Comparison of ENCODE assay signal across 8 cellular contexts in genomic region chr19:48362716-48363499, GRCh38. TPM values are rescaled to one million over a fixed set of nuclear protein-coding genes. Genes with fewer than 3 reads are reported as not detected.
DNase-seq lines count a peak whose midpoint lies in the region; ATAC-seq, FAIRE-seq and TF ChIP-seq lines count a peak whose summit lies in the region.

No MANE protein-coding gene starts in this region.

- H3K9me3 ChIP-seq in A549 (no peaks in the 10 kb centered on the region), mammary epithelial cell (replicated peaks; ENCODE audit: insufficient read depth, low read length) (no peaks in the 10 kb centered on the region), iPS-18c (ENCODE audit: control insufficient read depth, insufficient read depth, low read length) (no peaks in the 10 kb centered on the region), skeletal muscle tissue (ENCODE audit: control insufficient read depth in 3 of 3, low read length in 3 of 3) (no peaks in the 10 kb centered on the region)

- peak overlapping the region; percentile 83 for H2AFZ ChIP-seq in mammary epithelial cell (ENCODE audit: low read depth, low read length)

- H3K9ac ChIP-seq in mammary epithelial cell (ENCODE audit: insufficient read depth, low read length) (peak overlapping the region; percentile 70), skeletal muscle tissue (ENCODE audit: low read depth in 1 of 3, low read length in 3 of 3) (peak overlapping the region; percentile 98 to 100 (median 100))

- H3K4me1 ChIP-seq in A549 (peaks cover 8% of the 10 kb centered on the region), mammary epithelial cell (ENCODE audit: insufficient read depth, low read length) (peaks cover 8% of the 10 kb centered on the region), skeletal muscle tissue (ENCODE audit: control insufficient read depth in 3 of 3, insufficient read depth in 3 of 3, low read length in 3 of 3) (peaks cover 7 to 21% (median 12%) of the 10 kb centered on the region in 3 donors)

- TF ChIP-seq CTCF in A549 (IDR thresholded peaks at IDR 0.05) (no peak), WI38 (IDR thresholded peaks at IDR 0.05; ENCODE audit: low read depth, low read length) (no peak), mammary epithelial cell (conservative IDR thresholded peaks at IDR 0.05 in 1 of 2, IDR thresholded peaks at IDR 0.05 in 1 of 2; ENCODE audit: extremely low read depth in 1 of 2, insufficient read depth in 1 of 2, low read depth in 1 of 2, low read length in 2 of 2) (no peak)

- 4% methylated on average over 23 of the region's 26 CpGs for WGBS in A549 (ENCODE audit: missing lambda C conversion rate)
- WGBS in mammary epithelial cell (ENCODE audit: low coverage, missing lambda C conversion rate): 4% methylated on average over 25 of the region's 26 CpGs

- no TSS peak for BruUV-seq in mammary epithelial cell (replicated peaks; lab: Mats Ljungman, UMichigan)

- H3K27ac ChIP-seq in A549 (peak overlapping the region; percentile 90 to 97), mammary epithelial cell (ENCODE audit: insufficient read depth, low read depth, low read length) (peak overlapping the region; percentile 55), skeletal muscle tissue (ENCODE audit: low read depth, low read length) (peak overlapping the region; percentile 96)

- no peak for TF ChIP-seq EP300 in A549 (IDR thresholded peaks at IDR 0.05)

- H3K36me3 ChIP-seq in mammary epithelial cell (ENCODE audit: insufficient read depth, low read length) (no peaks in the 10 kb centered on the region), skeletal muscle tissue (ENCODE audit: control insufficient read depth in 3 of 3, insufficient read depth in 3 of 3, low read length in 3 of 3) (peaks cover 7 to 9% (median 9%) of the 10 kb centered on the region in 3 donors)

- H4K20me1 ChIP-seq in mammary epithelial cell (ENCODE audit: insufficient read depth, low read length): no peaks in the 10 kb centered on the region

- H3K4me2 ChIP-seq in A549 (peak overlapping the region; percentile 95), mammary epithelial cell (ENCODE audit: insufficient read depth, low read depth, low read length) (peak overlapping the region; percentile 95)

- ATAC-seq in A549 (peak; percentile 87 to 95), GM18858 (IDR thresholded peaks at IDR 0.05; ENCODE audit: unreplicated experiment) (peak; percentile 45), HG03108 (IDR thresholded peaks at IDR 0.05; ENCODE audit: unreplicated experiment) (peak; percentile 45)

- TF ChIP-seq POLR2A in A549 (IDR thresholded peaks at IDR 0.05; ENCODE audit: low read length): peak; percentile 55

- no peaks in the 10 kb centered on the region for H3K79me2 ChIP-seq in mammary epithelial cell (ENCODE audit: insufficient read depth, low read length)

- intact Hi-C loops in mammary epithelial cell (cut with micrococcal nuclease): loop anchor here (2.0 kb wide), 2 partner anchors 22 to 40 kb away; no protein-coding TSS in a partner anchor

- CTCF ChIA-PET in A549 (lab: Yijun Ruan, JAX): interaction anchor here (0.8 to 2.7 kb wide), 13 partner anchors 9 to 246 kb away, joined by 3 to 20 read pairs (median 4); partner anchors contain the start of gene KDELR1
- CTCF ChIA-PET in mammary epithelial cell (lab: Charles Lee; ENCODE audit: low non-redundant PET): interaction anchor here (0.5 to 1.9 kb wide), 5 partner anchors 12 to 143 kb away, joined by 3 to 10 read pairs (median 4); partner anchors contain the start of gene KDELR1

- in situ Hi-C loops in mammary epithelial cell (cut with MboI; ENCODE audit: low sequenced_read_pairs in 2 of 2): no loop called here

- peak; percentile 98 for DNase-seq in A549 (ENCODE audit: low read depth in 1 of 2, low spot score in 1 of 2)
- peak; percentile 98 for DNase-seq in NCI-H2196 (lab: John Stamatoyannopoulos, UW; ENCODE audit: unreplicated experiment)
- DNase-seq in mammary epithelial cell: peak; percentile 96

- TF ChIP-seq RAD21 in A549 (conservative IDR thresholded peaks at IDR 0.05 in 1 of 2, IDR thresholded peaks at IDR 0.05 in 1 of 2): no peak

- H3K27me3 ChIP-seq in mammary epithelial cell (ENCODE audit: insufficient read depth, low read length): no peaks in the 10 kb centered on the region
- no peaks in the 10 kb centered on the region for H3K27me3 ChIP-seq in skeletal muscle tissue (ENCODE audit: control insufficient read depth in 3 of 3, insufficient read depth in 3 of 3, low read length in 3 of 3)

- H3K4me3 ChIP-seq in A549 (peak overlapping the region; percentile 51), WI38 (ENCODE audit: low read depth, low read length) (peak overlapping the region; percentile 79), mammary epithelial cell (replicated peaks in 1 of 3; ENCODE audit: insufficient read depth in 1 of 3, low read depth in 2 of 3, low read length in 3 of 3) (peak overlapping the region; percentile 41 to 58 (median 50)), iPS-18c (ENCODE audit: insufficient read depth, low read depth, low read length) (peak overlapping the region; percentile 69), skeletal muscle tissue (ENCODE audit: low read length in 3 of 3) (peak overlapping the region; percentile 98 to 100 (median 99))

- dilution Hi-C loops in mammary epithelial cell (cut with HindIII; ENCODE audit: low sequenced_read_pairs): loop anchor here (5.0 to 10.0 kb wide), 5 partner anchors 54 to 432 kb away; no protein-coding TSS in a partner anchor

- FAIRE-seq in A549 (lab: Jason Lieb, UNC): peak; percentile 88

- POLR2A ChIA-PET in A549 (lab: Yijun Ruan, JAX): interaction anchor here (0.6 to 3.1 kb wide), 18 partner anchors 8 to 256 kb away, joined by 3 to 36 read pairs (median 6); partner anchors contain the start of genes GRIN2D, KDELR1, RPL18 and SPHK2

TF ChIP-seq in A549, 52 proteins besides CTCF, POLR2A, EP300 and RAD21 (continues in another document):
- TF ChIP-seq CHD4 (IDR thresholded peaks at IDR 0.05; ENCODE audit: borderline replicate concordance) (0 out of 2 replicates have a peak, but pooled peaks have one; percentile 42), MAZ (IDR thresholded peaks at IDR 0.05; ENCODE audit: borderline replicate concordance, low read depth, low read length) (no peak), TFCP2L1 (CRISPR knock-in tag; IDR thresholded peaks at IDR 0.05) (no peak)

RNA-seq across cellular contexts. Expression of gene TMEM143, which starts 0.8 kb away (rescaled TPM):
- polyA plus RNA-seq in A549 (2011; rRNA removed) (7.4 and 7.6 TPM in 2 replicates), A549 (2017; fragmentation: RNase III; extraction: RNeasy Plus Mini Kit Qiagen cat#74134 plus additional on column Dnase treatment) (6.3 to 7.0 TPM (median 6.4 TPM) in 3 replicates), mammary epithelial cell (5.6 TPM)
- polyA plus RNA-seq in A549 (2012; cell fraction: cytosol; rRNA removed): 10.5 and 14.5 TPM in 2 replicates
- polyA plus RNA-seq in A549 (2012; cell fraction: nucleus; rRNA removed): 33.4 and 45.5 TPM in 2 replicates
- polyA minus RNA-seq in A549 (2011; rRNA and poly(A)+ RNA removed): 9.5 and 15.0 TPM in 2 replicates
- total RNA-seq in mammary epithelial cell (1 to 10 TPM; 4.5 to 9.0 TPM), skeletal muscle tissue (7.8 TPM)
- polyA minus RNA-seq in mammary epithelial cell: 5.6 TPM

RNA-seq across cellular contexts. Expression of gene SYNGR4, which starts 1.3 kb away (rescaled TPM):
- 2.3 and 2.9 TPM in 2 replicates for polyA plus RNA-seq in A549 (2011; rRNA removed)
- 4.2 and 4.7 TPM in 2 replicates for polyA plus RNA-seq in A549 (2012; cell fraction: cytosol; rRNA removed)
- 2.8 and 4.1 TPM in 2 replicates for polyA plus RNA-seq in A549 (2012; cell fraction: nucleus; rRNA removed)
- polyA plus RNA-seq in A549 (2017; fragmentation: RNase III; extraction: RNeasy Plus Mini Kit Qiagen cat#74134 plus additional on column Dnase treatment): 2.5 to 4.4 TPM (median 2.9 TPM) in 3 replicates
- 4.4 and 4.7 TPM in 2 replicates for polyA minus RNA-seq in A549 (2011; rRNA and poly(A)+ RNA removed)
- not detected for total RNA-seq in mammary epithelial cell
- not detected for polyA plus RNA-seq in mammary epithelial cell
- polyA minus RNA-seq in mammary epithelial cell: not detected
- total RNA-seq in skeletal muscle tissue: not detected

RNA-seq across cellular contexts. Expression of gene KDELR1, which starts 28.4 kb away (rescaled TPM):
- polyA plus RNA-seq in A549 (2011; rRNA removed) (200 and 270 TPM in 2 replicates), A549 (2017; fragmentation: RNase III; extraction: RNeasy Plus Mini Kit Qiagen cat#74134 plus additional on column Dnase treatment) (280 to 318 TPM (median 302 TPM) in 3 replicates), mammary epithelial cell (112 TPM)
- polyA plus RNA-seq in A549 (2012; cell fraction: cytosol; rRNA removed): 203 and 269 TPM in 2 replicates
- 238 and 248 TPM in 2 replicates for polyA plus RNA-seq in A549 (2012; cell fraction: nucleus; rRNA removed)
- polyA minus RNA-seq in A549 (2011; rRNA and poly(A)+ RNA removed): 222 and 240 TPM in 2 replicates
- total RNA-seq in mammary epithelial cell (100 to 1,000 TPM in 1 of 2 donors, 10 to 100 TPM in 1; 73.2 to 171 TPM), skeletal muscle tissue (47.5 TPM)
- polyA minus RNA-seq in mammary epithelial cell: 262 TPM

RNA-seq across cellular contexts. Expression of gene GRIN2D, which starts 30.6 kb away (rescaled TPM):
- polyA plus RNA-seq in A549 (2011; rRNA removed): 2.6 and 3.4 TPM in 2 replicates
- 4.9 and 6.7 TPM in 2 replicates for polyA plus RNA-seq in A549 (2012; cell fraction: cytosol; rRNA removed)
- polyA plus RNA-seq in A549 (2012; cell fraction: nucleus; rRNA removed): 17.0 and 20.5 TPM in 2 replicates
- 5.8 to 6.8 TPM (median 6.3 TPM) in 3 replicates for polyA plus RNA-seq in A549 (2017; fragmentation: RNase III; extraction: RNeasy Plus Mini Kit Qiagen cat#74134 plus additional on column Dnase treatment)
- 5.4 and 8.1 TPM in 2 replicates for polyA minus RNA-seq in A549 (2011; rRNA and poly(A)+ RNA removed)
- under 1 TPM; 0.17 to 0.21 TPM for total RNA-seq in mammary epithelial cell
- 0.05 TPM for polyA plus RNA-seq in mammary epithelial cell
- polyA minus RNA-seq in mammary epithelial cell: 0.21 TPM
- under 0.01 TPM for total RNA-seq in skeletal muscle tissue

RNA-seq across cellular contexts. Expression of gene EMP3, which starts 37.6 kb away (rescaled TPM):
- 147 and 210 TPM in 2 replicates for polyA plus RNA-seq in A549 (2011; rRNA removed)
- 395 and 483 TPM in 2 replicates for polyA plus RNA-seq in A549 (2012; cell fraction: cytosol; rRNA removed)
- 319 and 362 TPM in 2 replicates for polyA plus RNA-seq in A549 (2012; cell fraction: nucleus; rRNA removed)
- polyA plus RNA-seq in A549 (2017; fragmentation: RNase III; extraction: RNeasy Plus Mini Kit Qiagen cat#74134 plus additional on column Dnase treatment): 564 to 580 TPM (median 566 TPM) in 3 replicates
- polyA minus RNA-seq in A549 (2011; rRNA and poly(A)+ RNA removed): 203 and 214 TPM in 2 replicates
- 100 to 1,000 TPM in 1 of 2 donors, 10 to 100 TPM in 1; 12.2 to 104 TPM for total RNA-seq in mammary epithelial cell
- polyA plus RNA-seq in mammary epithelial cell: 322 TPM
- polyA minus RNA-seq in mammary epithelial cell: 270 TPM
- 72.5 TPM for total RNA-seq in skeletal muscle tissue

Comparison
In these comparisons a context has a peak if more than half of its experiments do, and no peak if none do; other contexts are left out.
1. Peak in every context shown above with its lines: DNase-seq, ATAC-seq, H3K4me3 ChIP-seq and H3K27ac ChIP-seq.